ENCODE assay signal across 1 cellular context in the genomic region with DNA sequence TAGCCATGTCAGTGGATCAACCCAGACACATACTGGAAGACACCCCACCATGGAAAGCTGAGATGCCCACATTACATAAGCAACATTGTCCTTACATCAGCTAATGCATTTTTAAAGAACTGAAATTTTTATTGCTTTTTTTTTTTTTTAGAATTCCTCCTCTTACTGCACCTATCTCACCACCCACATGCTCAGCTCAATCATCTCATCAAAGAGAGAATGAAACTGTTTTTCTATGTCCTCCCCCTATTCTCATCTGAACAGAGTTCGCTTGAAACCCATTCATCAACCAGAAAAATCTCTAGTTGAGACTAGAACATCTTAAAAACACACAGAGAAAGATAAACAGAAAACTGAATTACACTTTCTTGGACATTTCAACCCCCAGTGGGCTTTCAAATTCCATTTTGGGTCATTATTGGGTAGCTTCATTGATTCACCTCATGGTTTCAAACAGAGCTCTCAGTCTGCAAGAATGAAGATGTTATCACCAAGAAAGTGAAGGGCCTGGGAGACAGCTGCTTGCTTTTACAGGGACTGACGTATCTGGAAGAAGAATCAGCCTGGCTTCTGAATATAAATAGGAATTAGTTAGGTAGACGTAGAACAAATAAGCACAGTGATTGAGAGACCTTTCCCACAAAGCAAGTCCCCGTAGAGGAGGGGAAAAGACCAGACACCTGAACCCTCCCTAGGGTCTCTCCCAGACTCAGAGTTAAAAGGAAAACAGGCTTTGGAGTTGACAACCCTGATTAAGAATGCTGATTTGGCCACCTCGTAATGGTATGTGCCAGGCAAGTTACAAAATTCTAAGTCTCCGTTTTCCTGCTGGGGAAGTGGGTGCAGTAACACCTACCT.
TF ChIP-seq lines count a peak whose summit lies in the region.

No MANE protein-coding gene starts in this region.

TF ChIP-seq in WTC11, 78 proteins besides CTCF, POLR2A, EP300 and RAD21 (continued from another document):
- TF ChIP-seq, protein P1, sequence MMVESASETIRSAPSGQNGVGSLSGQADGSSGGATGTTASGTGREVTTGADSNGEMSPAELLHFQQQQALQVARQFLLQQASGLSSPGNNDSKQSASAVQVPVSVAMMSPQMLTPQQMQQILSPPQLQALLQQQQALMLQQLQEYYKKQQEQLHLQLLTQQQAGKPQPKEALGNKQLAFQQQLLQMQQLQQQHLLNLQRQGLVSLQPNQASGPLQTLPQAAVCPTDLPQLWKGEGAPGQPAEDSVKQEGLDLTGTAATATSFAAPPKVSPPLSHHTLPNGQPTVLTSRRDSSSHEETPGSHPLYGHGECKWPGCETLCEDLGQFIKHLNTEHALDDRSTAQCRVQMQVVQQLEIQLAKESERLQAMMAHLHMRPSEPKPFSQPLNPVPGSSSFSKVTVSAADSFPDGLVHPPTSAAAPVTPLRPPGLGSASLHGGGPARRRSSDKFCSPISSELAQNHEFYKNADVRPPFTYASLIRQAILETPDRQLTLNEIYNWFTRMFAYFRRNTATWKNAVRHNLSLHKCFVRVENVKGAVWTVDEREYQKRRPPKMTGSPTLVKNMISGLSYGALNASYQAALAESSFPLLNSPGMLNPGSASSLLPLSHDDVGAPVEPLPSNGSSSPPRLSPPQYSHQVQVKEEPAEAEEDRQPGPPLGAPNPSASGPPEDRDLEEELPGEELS (CRISPR knock-in tag; IDR thresholded peaks at IDR 0.05): no peak
- TF ChIP-seq, protein P2, sequence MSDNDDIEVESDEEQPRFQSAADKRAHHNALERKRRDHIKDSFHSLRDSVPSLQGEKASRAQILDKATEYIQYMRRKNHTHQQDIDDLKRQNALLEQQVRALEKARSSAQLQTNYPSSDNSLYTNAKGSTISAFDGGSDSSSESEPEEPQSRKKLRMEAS (CRISPR knock-in tag; IDR thresholded peaks at IDR 0.05): no peak
- TF ChIP-seq, protein P3, sequence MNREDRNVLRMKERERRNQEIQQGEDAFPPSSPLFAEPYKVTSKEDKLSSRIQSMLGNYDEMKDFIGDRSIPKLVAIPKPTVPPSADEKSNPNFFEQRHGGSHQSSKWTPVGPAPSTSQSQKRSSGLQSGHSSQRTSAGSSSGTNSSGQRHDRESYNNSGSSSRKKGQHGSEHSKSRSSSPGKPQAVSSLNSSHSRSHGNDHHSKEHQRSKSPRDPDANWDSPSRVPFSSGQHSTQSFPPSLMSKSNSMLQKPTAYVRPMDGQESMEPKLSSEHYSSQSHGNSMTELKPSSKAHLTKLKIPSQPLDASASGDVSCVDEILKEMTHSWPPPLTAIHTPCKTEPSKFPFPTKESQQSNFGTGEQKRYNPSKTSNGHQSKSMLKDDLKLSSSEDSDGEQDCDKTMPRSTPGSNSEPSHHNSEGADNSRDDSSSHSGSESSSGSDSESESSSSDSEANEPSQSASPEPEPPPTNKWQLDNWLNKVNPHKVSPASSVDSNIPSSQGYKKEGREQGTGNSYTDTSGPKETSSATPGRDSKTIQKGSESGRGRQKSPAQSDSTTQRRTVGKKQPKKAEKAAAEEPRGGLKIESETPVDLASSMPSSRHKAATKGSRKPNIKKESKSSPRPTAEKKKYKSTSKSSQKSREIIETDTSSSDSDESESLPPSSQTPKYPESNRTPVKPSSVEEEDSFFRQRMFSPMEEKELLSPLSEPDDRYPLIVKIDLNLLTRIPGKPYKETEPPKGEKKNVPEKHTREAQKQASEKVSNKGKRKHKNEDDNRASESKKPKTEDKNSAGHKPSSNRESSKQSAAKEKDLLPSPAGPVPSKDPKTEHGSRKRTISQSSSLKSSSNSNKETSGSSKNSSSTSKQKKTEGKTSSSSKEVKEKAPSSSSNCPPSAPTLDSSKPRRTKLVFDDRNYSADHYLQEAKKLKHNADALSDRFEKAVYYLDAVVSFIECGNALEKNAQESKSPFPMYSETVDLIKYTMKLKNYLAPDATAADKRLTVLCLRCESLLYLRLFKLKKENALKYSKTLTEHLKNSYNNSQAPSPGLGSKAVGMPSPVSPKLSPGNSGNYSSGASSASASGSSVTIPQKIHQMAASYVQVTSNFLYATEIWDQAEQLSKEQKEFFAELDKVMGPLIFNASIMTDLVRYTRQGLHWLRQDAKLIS (CRISPR knock-in tag; IDR thresholded peaks at IDR 0.05; ENCODE audit: borderline replicate concordance): no peak
- TF ChIP-seq SOX15 (CRISPR knock-in tag; IDR thresholded peaks at IDR 0.05) (no peak), ZNF317 (CRISPR knock-in tag; IDR thresholded peaks at IDR 0.05; ENCODE audit: borderline replicate concordance, low read depth) (no peak), NR3C1 (CRISPR knock-in tag; conservative IDR thresholded peaks at IDR 0.05; ENCODE audit: low read depth) (no peak), SMAD3 (CRISPR knock-in tag; IDR thresholded peaks at IDR 0.05; ENCODE audit: borderline replicate concordance) (no peak)
- TF ChIP-seq, protein P4, sequence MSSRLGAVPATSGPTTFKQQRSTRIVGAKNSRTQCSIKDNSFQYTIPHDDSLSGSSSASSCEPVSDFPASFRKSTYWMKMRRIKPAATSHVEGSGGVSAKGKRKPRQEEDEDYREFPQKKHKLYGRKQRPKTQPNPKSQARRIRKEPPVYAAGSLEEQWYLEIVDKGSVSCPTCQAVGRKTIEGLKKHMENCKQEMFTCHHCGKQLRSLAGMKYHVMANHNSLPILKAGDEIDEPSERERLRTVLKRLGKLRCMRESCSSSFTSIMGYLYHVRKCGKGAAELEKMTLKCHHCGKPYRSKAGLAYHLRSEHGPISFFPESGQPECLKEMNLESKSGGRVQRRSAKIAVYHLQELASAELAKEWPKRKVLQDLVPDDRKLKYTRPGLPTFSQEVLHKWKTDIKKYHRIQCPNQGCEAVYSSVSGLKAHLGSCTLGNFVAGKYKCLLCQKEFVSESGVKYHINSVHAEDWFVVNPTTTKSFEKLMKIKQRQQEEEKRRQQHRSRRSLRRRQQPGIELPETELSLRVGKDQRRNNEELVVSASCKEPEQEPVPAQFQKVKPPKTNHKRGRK (CRISPR knock-in tag; IDR thresholded peaks at IDR 0.05; ENCODE audit: borderline replicate concordance): no peak
- TF ChIP-seq, protein P5, sequence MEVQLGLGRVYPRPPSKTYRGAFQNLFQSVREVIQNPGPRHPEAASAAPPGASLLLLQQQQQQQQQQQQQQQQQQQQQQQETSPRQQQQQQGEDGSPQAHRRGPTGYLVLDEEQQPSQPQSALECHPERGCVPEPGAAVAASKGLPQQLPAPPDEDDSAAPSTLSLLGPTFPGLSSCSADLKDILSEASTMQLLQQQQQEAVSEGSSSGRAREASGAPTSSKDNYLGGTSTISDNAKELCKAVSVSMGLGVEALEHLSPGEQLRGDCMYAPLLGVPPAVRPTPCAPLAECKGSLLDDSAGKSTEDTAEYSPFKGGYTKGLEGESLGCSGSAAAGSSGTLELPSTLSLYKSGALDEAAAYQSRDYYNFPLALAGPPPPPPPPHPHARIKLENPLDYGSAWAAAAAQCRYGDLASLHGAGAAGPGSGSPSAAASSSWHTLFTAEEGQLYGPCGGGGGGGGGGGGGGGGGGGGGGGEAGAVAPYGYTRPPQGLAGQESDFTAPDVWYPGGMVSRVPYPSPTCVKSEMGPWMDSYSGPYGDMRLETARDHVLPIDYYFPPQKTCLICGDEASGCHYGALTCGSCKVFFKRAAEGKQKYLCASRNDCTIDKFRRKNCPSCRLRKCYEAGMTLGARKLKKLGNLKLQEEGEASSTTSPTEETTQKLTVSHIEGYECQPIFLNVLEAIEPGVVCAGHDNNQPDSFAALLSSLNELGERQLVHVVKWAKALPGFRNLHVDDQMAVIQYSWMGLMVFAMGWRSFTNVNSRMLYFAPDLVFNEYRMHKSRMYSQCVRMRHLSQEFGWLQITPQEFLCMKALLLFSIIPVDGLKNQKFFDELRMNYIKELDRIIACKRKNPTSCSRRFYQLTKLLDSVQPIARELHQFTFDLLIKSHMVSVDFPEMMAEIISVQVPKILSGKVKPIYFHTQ (CRISPR knock-in tag; IDR thresholded peaks at IDR 0.05): no peak
- TF ChIP-seq, protein P6, sequence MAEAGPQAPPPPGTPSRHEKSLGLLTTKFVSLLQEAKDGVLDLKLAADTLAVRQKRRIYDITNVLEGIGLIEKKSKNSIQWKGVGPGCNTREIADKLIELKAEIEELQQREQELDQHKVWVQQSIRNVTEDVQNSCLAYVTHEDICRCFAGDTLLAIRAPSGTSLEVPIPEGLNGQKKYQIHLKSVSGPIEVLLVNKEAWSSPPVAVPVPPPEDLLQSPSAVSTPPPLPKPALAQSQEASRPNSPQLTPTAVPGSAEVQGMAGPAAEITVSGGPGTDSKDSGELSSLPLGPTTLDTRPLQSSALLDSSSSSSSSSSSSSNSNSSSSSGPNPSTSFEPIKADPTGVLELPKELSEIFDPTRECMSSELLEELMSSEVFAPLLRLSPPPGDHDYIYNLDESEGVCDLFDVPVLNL (CRISPR knock-in tag; IDR thresholded peaks at IDR 0.05; ENCODE audit: borderline replicate concordance, low read depth): no peak
